8 cellular contexts compared by ENCODE assay signal in genomic region chr1:155968670-155969069, GRCh38. TPM values are rescaled to one million over a fixed set of nuclear protein-coding genes. Genes with fewer than 3 reads are reported as not detected.
A peak's percentile ranks its signal among the peaks of the same experiment; 100 is the strongest.
DNase-seq lines count a peak whose midpoint lies in the region; ATAC-seq and TF ChIP-seq lines count a peak whose summit lies in the region.

No MANE protein-coding gene starts in this region.

- intact Hi-C loops in posterior cingulate gyrus (cut with DNase I) (no loop called here), adrenal gland (cut with DNase I) (no loop called here)

- TF ChIP-seq CTCF in gastroesophageal sphincter (IDR thresholded peaks at IDR 0.05) (no peak), adrenal gland (IDR thresholded peaks at IDR 0.05) (no peak)

- H2AFZ ChIP-seq in GM23248: no peak overlapping the region

- no peaks in the 10 kb centered on the region for H3K9me3 Mint-ChIP-seq in T-cell

- no peaks in the 10 kb centered on the region for H3K27me3 ChIP-seq in GM23248 (replicated peaks; ENCODE audit: insufficient read depth)
- H3K27me3 ChIP-seq in gastroesophageal sphincter: no peaks in the 10 kb centered on the region
- H3K27me3 ChIP-seq in adrenal gland: no peaks in the 10 kb centered on the region

- peaks cover 77 to 80% (median 78%) of the 10 kb centered on the region in 3 donors for H3K4me1 Mint-ChIP-seq in T-cell

- peaks cover 41% of the 10 kb centered on the region for H3K36me3 Mint-ChIP-seq in T-cell

- H3F3A ChIP-seq in GM23248 (ENCODE audit: insufficient read depth): peaks cover 52% of the 10 kb centered on the region

- H3K9me2 ChIP-seq in GM23248 (ENCODE audit: insufficient read depth): no peaks in the 10 kb centered on the region

- H3K4me3 ChIP-seq in GM23248: no peak overlapping the region
- H3K4me3 ChIP-seq in gastroesophageal sphincter: no peak overlapping the region
- no peak overlapping the region for H3K4me3 ChIP-seq in adrenal gland

- in situ Hi-C loops in GM23248 (cut with MboI): no loop called here

- TF ChIP-seq EP300 in gastroesophageal sphincter (IDR thresholded peaks at IDR 0.05): no peak

- H3K79me2 ChIP-seq in GM23248 (ENCODE audit: insufficient read depth): peaks cover 93% of the 10 kb centered on the region

- H3K27me3 Mint-ChIP-seq in T-cell: no peaks in the 10 kb centered on the region

- H4K20me1 ChIP-seq in GM23248 (ENCODE audit: insufficient read depth): peaks cover 7% of the 10 kb centered on the region; the same call in 1 of the 2 replicates

- WGBS in GM23248 (ENCODE audit: low coverage in 1 of 2, low lambda C conversion rate in 2 of 2, missing lambda C conversion rate in 2 of 2), 2 experiments: 70 to 72% methylated on average over 3 of the region's 3 CpGs
- WGBS in gastroesophageal sphincter (ENCODE audit: low coverage in 1 of 2), 2 donors: 23% methylated on average over 2 of the region's 3 CpGs; no CpG with 5 or more reads in 1 of the 2 donors
- 50 to 70% (median 55%) methylated on average over 2 to 3 of the region's 3 CpGs; no CpG with 5 or more reads in 1 of the 4 donors for WGBS in adrenal gland, 4 donors

- H3K27ac ChIP-seq in GM23248 (0 out of 2 replicates have a peak overlapping the region, but pooled peaks have one; percentile 85), gastroesophageal sphincter (peak overlapping the region in 3 of 4 donors; percentile 89 to 97 (median 93)), adrenal gland (peak overlapping the region in 2 of 5 donors; percentile 23 to 63)

- H3K27ac Mint-ChIP-seq in T-cell: peak overlapping the region; percentile 95

- no peak overlapping the region for H3K4me2 ChIP-seq in GM23248 (ENCODE audit: unreplicated experiment)

- DNase-seq in GM23248 (no peak), T-cell (no peak), posterior cingulate gyrus (peak; percentile 71 to 98 (median 84)), SW 1271 (lab: John Stamatoyannopoulos, UW) (no peak), cerebellum (ENCODE audit: low spot score) (no peak), GM03348 (ENCODE audit: low spot score) (no peak), adrenal gland (no peak)

- H3K4me3 Mint-ChIP-seq in T-cell: peak overlapping the region in 2 of 3 donors; percentile 57 to 85

- H3K9me3 ChIP-seq in GM23248 (ENCODE audit: low read depth) (no peaks in the 10 kb centered on the region), gastroesophageal sphincter (no peaks in the 10 kb centered on the region), adrenal gland (replicated peaks in 1 of 3) (no peaks in the 10 kb centered on the region)

- no peak for TF ChIP-seq POLR2A in gastroesophageal sphincter (IDR thresholded peaks at IDR 0.05)
- TF ChIP-seq POLR2A in adrenal gland (IDR thresholded peaks at IDR 0.05): no peak

- H3K4me1 ChIP-seq in GM23248 (ENCODE audit: insufficient read depth) (peaks cover 36% of the 10 kb centered on the region), gastroesophageal sphincter (peaks cover 14 to 85% (median 68%) of the 10 kb centered on the region in 3 donors), adrenal gland (replicated peaks in 1 of 2) (peaks cover 9 to 46% of the 10 kb centered on the region in 2 donors)

- ATAC-seq in T-cell (replicated peaks in 1 of 4) (no peak), gastroesophageal sphincter (no peak)

- CTCF ChIA-PET in T-cell (lab: Charles Lee): interaction anchor here in 1 of 2 donors (0.6 to 1.3 kb wide), 2 partner anchors 21 to 48 kb away, joined by 3 to 4 read pairs; no protein-coding TSS in a partner anchor

- H3K36me3 ChIP-seq in GM23248 (ENCODE audit: low read depth) (peaks cover 48% of the 10 kb centered on the region), gastroesophageal sphincter (peaks cover 0 to 44% of the 10 kb centered on the region in 2 donors), adrenal gland (replicated peaks in 1 of 2) (peaks cover 0 to 25% of the 10 kb centered on the region in 2 donors)

- POLR2A ChIA-PET in T-cell (lab: Charles Lee): interaction anchor here (0.6 to 1.2 kb wide), 4 partner anchors 10 to 36 kb away, joined by 3 to 6 read pairs (median 4); partner anchors contain the start of gene ARHGEF2 (in 1 of the 2)

- peak overlapping the region; percentile 78; the same call in 1 of the 2 replicates for H3K9ac ChIP-seq in GM23248

RNA-seq across cellular contexts. Expression of gene ARHGEF2, which starts 9.7 kb away (rescaled TPM):
- 136 and 139 TPM in 2 replicates for total RNA-seq in GM23248 (2014; rRNA removed; shearing (Covaris generic))
- polyA plus RNA-seq in GM23248 (2016; fragmentation: Nextera tagmentation; extraction: Ambion mirVana): 76.7 and 77.7 TPM in 2 replicates
- 100 to 1,000 TPM; 110 to 174 (median 167) TPM for total RNA-seq in T-cell
- total RNA-seq in gastroesophageal sphincter: 10 to 100 TPM; 69.7 to 94.0 (median 82.6) TPM
- 78.8 TPM for total RNA-seq in cerebellum
- total RNA-seq in adrenal gland: 10 to 100 TPM; 22.3 to 41.3 (median 33.4) TPM
- 10 to 100 TPM; 13.6 to 27.8 (median 19.9) TPM for polyA plus RNA-seq in adrenal gland

RNA-seq across cellular contexts. Expression of gene RXFP4, which starts 27.2 kb away (rescaled TPM):
- total RNA-seq in GM23248 (2014; rRNA removed; shearing (Covaris generic)): not detected in 2 replicates
- polyA plus RNA-seq in GM23248 (2016; fragmentation: Nextera tagmentation; extraction: Ambion mirVana) (0.20 and 0.39 TPM in 2 replicates), adrenal gland (not detected)
- total RNA-seq in T-cell (not detected), gastroesophageal sphincter (under 1 TPM in 1 of 4 donors, not detected in 3; 0.27 TPM), cerebellum (not detected), adrenal gland (not detected)

RNA-seq across cellular contexts. Expression of gene KHDC4, which starts 34.5 kb away (rescaled TPM):
- total RNA-seq in GM23248 (2014; rRNA removed; shearing (Covaris generic)): 24.2 TPM in 2 replicates
- polyA plus RNA-seq in GM23248 (2016; fragmentation: Nextera tagmentation; extraction: Ambion mirVana): 25.3 and 27.8 TPM in 2 replicates
- 100 to 1,000 TPM in 1 of 5 donors, 10 to 100 TPM in 4; 44.5 to 102 (median 85.6) TPM for total RNA-seq in T-cell
- 10 to 100 TPM; 20.4 to 57.4 (median 34.6) TPM for total RNA-seq in gastroesophageal sphincter
- 43.2 TPM for total RNA-seq in cerebellum
- total RNA-seq in adrenal gland: 10 to 100 TPM; 16.8 to 48.5 (median 37.8) TPM
- 10 to 100 TPM; 33.2 to 46.4 (median 37.0) TPM for polyA plus RNA-seq in adrenal gland

RNA-seq across cellular contexts. Expression of gene SSR2, which starts 52.1 kb away (rescaled TPM):
- 433 and 695 TPM in 2 replicates for total RNA-seq in GM23248 (2014; rRNA removed; shearing (Covaris generic))
- polyA plus RNA-seq in GM23248 (2016; fragmentation: Nextera tagmentation; extraction: Ambion mirVana) (318 and 327 TPM in 2 replicates), adrenal gland (100 to 1,000 TPM; 164 to 724 (median 287) TPM)
- total RNA-seq in T-cell (100 to 1,000 TPM; 230 to 238 (median 232) TPM), gastroesophageal sphincter (100 to 1,000 TPM; 103 to 157 (median 146) TPM), cerebellum (119 TPM), adrenal gland (100 to 1,000 TPM; 171 to 722 (median 354) TPM)

RNA-seq across cellular contexts. Expression of gene RIT1, which starts 57.5 kb away (rescaled TPM):
- total RNA-seq in GM23248 (2014; rRNA removed; shearing (Covaris generic)): 29.7 and 32.4 TPM in 2 replicates
- 30.5 and 33.1 TPM in 2 replicates for polyA plus RNA-seq in GM23248 (2016; fragmentation: Nextera tagmentation; extraction: Ambion mirVana)
- total RNA-seq in T-cell: 10 to 100 TPM; 35.3 to 56.4 (median 39.2) TPM
- 10 to 100 TPM; 25.0 to 37.1 (median 30.0) TPM for total RNA-seq in gastroesophageal sphincter
- total RNA-seq in cerebellum: 26.2 TPM
- total RNA-seq in adrenal gland: 10 to 100 TPM; 19.4 to 39.5 (median 31.2) TPM
- 10 to 100 TPM; 10.3 to 18.2 (median 16.2) TPM for polyA plus RNA-seq in adrenal gland

Comparison
In these comparisons a context has a peak if more than half of its experiments do, and no peak if none do; other contexts are left out.
1. DNase-seq: peak in posterior cingulate gyrus (10 of 10); none in GM23248 (single experiment), T-cell (0 of 34), SW 1271 (0 of 2), cerebellum (single experiment), GM03348 (single experiment) and adrenal gland (0 of 7).